In genomic region chr3:94413721-94414106, GRCh38 we compare ENCODE assay signal across 16 cellular contexts.
DNase-seq lines count a peak whose midpoint lies in the region; ATAC-seq, FAIRE-seq and TF ChIP-seq lines count a peak whose summit lies in the region.
"Had no signal": no experiment of that assay in that cellular context is flagged by ENCODE, and none has a peak within 500 bp of the region (broad histone marks: within the 10 kb centered on the region; RNA-seq: fewer than 3 reads in every experiment).

No MANE protein-coding gene starts in this region.

- H3K23me2 ChIP-seq in H9 (ENCODE audit: insufficient read length, low read depth, low read length, poor library complexity, severe bottlenecking) = no peaks in the 10 kb centered on the region

- H3K27ac ChIP-seq in A549 (no peak overlapping the region), H9 (ENCODE audit: insufficient read length, low read depth, low read length) (peak overlapping the region; percentile 71)
- H3K27ac ChIP-seq: parathyroid adenoma, thoracic aorta had no signal

- POLR2A ChIA-PET in A549 (lab: Yijun Ruan, JAX) = no interaction called here

- H2BK20ac ChIP-seq in H9 (ENCODE audit: low read depth, low read length, poor library complexity, severe bottlenecking) = peak overlapping the region; percentile 90

- H3K27me3 Mint-ChIP-seq in H9 (ENCODE audit: low read depth) = no peaks in the 10 kb centered on the region
- H3K27me3 Mint-ChIP-seq: activated naive CD4-positive, alpha-beta T cell treated with anti-CD3 and anti-CD28 coated beads, Interleukin-2, amount 10 ng/mL, durations not matched to agents 7 days and 5 days had no signal

- no peak for TF ChIP-seq RAD21 in A549 (conservative IDR thresholded peaks at IDR 0.05 in 1 of 2, IDR thresholded peaks at IDR 0.05 in 1 of 2)

- no peak overlapping the region for H3K14ac ChIP-seq in H9 (ENCODE audit: insufficient read depth, low read length)

- peak overlapping the region; percentile 50 to 98 (median 92) for H3K27ac Mint-ChIP-seq in H9
- H3K27ac Mint-ChIP-seq: activated naive CD4-positive, alpha-beta T cell treated with anti-CD3 and anti-CD28 coated beads, Interleukin-2, amount 10 ng/mL, durations not matched to agents 7 days and 5 days had no signal

- TF ChIP-seq CTCF in A549 (IDR thresholded peaks at IDR 0.05) (no peak), H9 (conservative IDR thresholded peaks at IDR 0.05) (no peak), foreskin fibroblast (IDR thresholded peaks at IDR 0.05; ENCODE audit: low read depth, low read length) (no peak)

- H3K9me3 ChIP-seq in A549 = no peaks in the 10 kb centered on the region
- no peaks in the 10 kb centered on the region for H3K9me3 ChIP-seq in H9 (ENCODE audit: control insufficient read depth, low read depth, low read length)
- H3K9me3 ChIP-seq: thoracic aorta had no signal

- peaks cover 0 to 4% (median 4%) of the 10 kb centered on the region in 3 experiments; a peak in 4 of 7 replicates for H3K36me3 Mint-ChIP-seq in H9 (ENCODE audit: insufficient read depth in 1 of 3, low read depth in 3 of 3)
- H3K36me3 Mint-ChIP-seq: activated naive CD4-positive, alpha-beta T cell treated with anti-CD3 and anti-CD28 coated beads, Interleukin-2, amount 10 ng/mL, durations not matched to agents 7 days and 5 days had no signal

- no peak overlapping the region for H3T11ph ChIP-seq in H9 (ENCODE audit: low read length)

- H3K4me2 ChIP-seq in A549 (peak overlapping the region; percentile 31; the same call in 2 of the 3 replicates), H9 (ENCODE audit: insufficient read depth, insufficient read length, low read length) (no peak overlapping the region)

- ATAC-seq in A549 = no peak

- H2BK12ac ChIP-seq in H9 (ENCODE audit: insufficient read length, low read depth, low read length) = no peak overlapping the region

- H4K20me1 ChIP-seq in H9 (ENCODE audit: control insufficient read depth, insufficient read depth, insufficient read length) = no peaks in the 10 kb centered on the region

- H3K9me3 Mint-ChIP-seq in H9 = peaks cover 0 to 4% of the 10 kb centered on the region in 2 experiments; a peak in 3 of 5 replicates
- H3K9me3 Mint-ChIP-seq: activated naive CD4-positive, alpha-beta T cell treated with anti-CD3 and anti-CD28 coated beads, Interleukin-2, amount 10 ng/mL, durations not matched to agents 7 days and 5 days had no signal

- no peak overlapping the region for H3K4ac ChIP-seq in H9 (ENCODE audit: low read depth, low read length)

- H3K4me1 ChIP-seq in A549 = peaks cover 9% of the 10 kb centered on the region; the same call in 2 of the 3 replicates
- no peaks in the 10 kb centered on the region; the same call in 1 of the 2 replicates for H3K4me1 ChIP-seq in H9 (ENCODE audit: insufficient read depth, low read length)
- H3K4me1 ChIP-seq: parathyroid adenoma had no signal

- CTCF ChIA-PET in A549 (lab: Yijun Ruan, JAX) = no interaction called here

- H3K27me3 ChIP-seq in H9 (ENCODE audit: insufficient read depth, low read length) = no peaks in the 10 kb centered on the region

- DNase-seq in A549 (ENCODE audit: low read depth in 1 of 2, low spot score in 1 of 2) = no peak
- no peak for DNase-seq in H9
- peak; percentile 83 for DNase-seq in amniotic epithelial cell (ENCODE audit: low read depth)
- DNase-seq in foreskin fibroblast = peak; percentile 32 to 52
- DNase-seq in HuH-7 (ENCODE audit: low spot score) = no peak
- no peak for DNase-seq in UCSD-AML1 (lab: John Stamatoyannopoulos, UW; ENCODE audit: unreplicated experiment)
- no peak for DNase-seq in DMS79 (lab: John Stamatoyannopoulos, UW)
- no peak for DNase-seq in activated T-cell treated with anti-CD3 and anti-CD28 coated beads, Interleukin-2, amount 50 U/mL, for 1 hour
- DNase-seq: activated naive CD4-positive, alpha-beta T cell treated with anti-CD3 and anti-CD28 coated beads, Interleukin-2, amount 10 ng/mL, durations not matched to agents 7 days and 5 days; Kasumi-1; midbrain; NCI-H1930; NCI-H774 had no signal

- no peak for FAIRE-seq in A549 (lab: Jason Lieb, UNC)
- FAIRE-seq: A204.1 had no signal

- no peak overlapping the region for H3K4me3 Mint-ChIP-seq in H9
- H3K4me3 Mint-ChIP-seq: activated naive CD4-positive, alpha-beta T cell treated with anti-CD3 and anti-CD28 coated beads, Interleukin-2, amount 10 ng/mL, durations not matched to agents 7 days and 5 days had no signal

- H3K4me3 ChIP-seq in A549 (no peak overlapping the region), foreskin fibroblast (ENCODE audit: low read depth in 1 of 2, low read length in 2 of 2) (no peak overlapping the region)
- H3K4me3 ChIP-seq: thoracic aorta had no signal

- no peak for TF ChIP-seq POLR2A in A549 (IDR thresholded peaks at IDR 0.05; ENCODE audit: low read length)

- H2BK120ac ChIP-seq in H9 (ENCODE audit: low read depth, low read length, poor library complexity, severe bottlenecking) = no peak overlapping the region

- H3K4me1 Mint-ChIP-seq in H9 = peaks cover 17 to 18% of the 10 kb centered on the region in 2 experiments
- H3K4me1 Mint-ChIP-seq: activated naive CD4-positive, alpha-beta T cell treated with anti-CD3 and anti-CD28 coated beads, Interleukin-2, amount 10 ng/mL, durations not matched to agents 7 days and 5 days had no signal

- WGBS in A549 (ENCODE audit: missing lambda C conversion rate) = 27% methylated on average over 2 of the region's 2 CpGs
- WGBS in H9 (ENCODE audit: extremely low coverage, insufficient read length, low lambda C conversion rate) = no CpG with 5 or more reads among the region's 2 CpGs

- H2BK15ac ChIP-seq in H9 (ENCODE audit: low read depth, low read length) = no peak overlapping the region

- no peak overlapping the region for H2AFZ ChIP-seq in H9 (ENCODE audit: low read length)
- H2AFZ ChIP-seq: parathyroid adenoma had no signal

- H4K8ac ChIP-seq in H9 (replicated peaks; ENCODE audit: insufficient read length, low read depth, low read length) = no peak overlapping the region

- no peaks in the 10 kb centered on the region for H3K79me2 ChIP-seq in H9 (ENCODE audit: insufficient read depth, low read length)
- H3K79me2 ChIP-seq: parathyroid adenoma had no signal

- no peak overlapping the region for H2BK5ac ChIP-seq in H9 (ENCODE audit: insufficient read length, low read length)

- no peak overlapping the region for H4K91ac ChIP-seq in H9 (ENCODE audit: insufficient read length, low read depth, low read length)

- no peak overlapping the region for H2AK5ac ChIP-seq in H9 (ENCODE audit: insufficient read length, low read length)

- H3K56ac ChIP-seq in H9 (ENCODE audit: insufficient read length, low read depth, low read length) = no peak overlapping the region

- no peaks in the 10 kb centered on the region for H3K79me1 ChIP-seq in H9 (ENCODE audit: insufficient read depth, low read depth, low read length, poor library complexity, severe bottlenecking)

- no peak overlapping the region for H3K9ac ChIP-seq in H9 (ENCODE audit: extremely low read depth, insufficient read length, low read length)
- H3K9ac ChIP-seq: parathyroid adenoma had no signal

- H3K23ac ChIP-seq in H9 (ENCODE audit: insufficient read length, low read depth, low read length) = no peak overlapping the region

- no peak for TF ChIP-seq EP300 in A549 (IDR thresholded peaks at IDR 0.05)

- no peak overlapping the region for H3K18ac ChIP-seq in H9 (ENCODE audit: insufficient read length, low read depth, low read length)

- no peak overlapping the region for H4K5ac ChIP-seq in H9 (ENCODE audit: insufficient read length, low read depth, low read length)

TF ChIP-seq in A549, 52 proteins besides CTCF, POLR2A, EP300 and RAD21:
- no peak for TF ChIP-seq CHD4 (IDR thresholded peaks at IDR 0.05; ENCODE audit: borderline replicate concordance)
- no peak for TF ChIP-seq CEBPB (IDR thresholded peaks at IDR 0.05)
- no peak for TF ChIP-seq JUNB (IDR thresholded peaks at IDR 0.05)

Comparison
In these comparisons a context has a peak if more than half of its experiments do, and no peak if none do; other contexts are left out.
1. DNase-seq: peak in amniotic epithelial cell (single experiment) and foreskin fibroblast (2 of 2); none in A549 (0 of 2), H9 (single experiment), HuH-7 (single experiment), UCSD-AML1 (single experiment), DMS79 (single experiment) and activated T-cell treated with anti-CD3 and anti-CD28 coated beads, Interleukin-2, amount 50 U/mL, for 1 hour (single experiment).